8 cellular contexts compared by ENCODE assay signal in genomic region chrX:30889147-30890125, GRCh38. TPM values are rescaled to one million over a fixed set of nuclear protein-coding genes. Genes with fewer than 3 reads are reported as not detected.
DNase-seq lines count a peak whose midpoint lies in the region; ATAC-seq lines count a peak whose summit lies in the region.

TAB3 (minus strand) TSS chrX:30889254; CDS start chrX:30859588, 29,666 bp downstream.

- H4K8ac ChIP-seq in mesenchymal stem cell (ENCODE audit: low read length), result peak within 1 kb of the TSS; percentile 75

- H3K23ac ChIP-seq in mesenchymal stem cell (ENCODE audit: low read length in 2 of 2), result no peak within 1 kb of the TSS

- H3K4me1 ChIP-seq in NT2/D1 (ENCODE audit: insufficient read depth, insufficient read length), result no peaks in the 10 kb centered on the region
- H3K4me1 ChIP-seq in endocrine pancreas (ENCODE audit: control insufficient read depth, insufficient read depth, low read length), result no peaks in the 10 kb centered on the region
- no peaks in the 10 kb centered on the region for H3K4me1 ChIP-seq in mesenchymal stem cell (ENCODE audit: control insufficient read depth, insufficient read depth, low read depth, low read length)

- H3K4me2 ChIP-seq in mesenchymal stem cell (ENCODE audit: low read length, poor library complexity, severe bottlenecking), result peak within 1 kb of the TSS; percentile 49

- H3K27ac Mint-ChIP-seq in activated CD8-positive, alpha-beta memory T cell treated with anti-CD3 and anti-CD28 coated beads, Interleukin-2, amount 10 ng/mL, durations not matched to agents 7 days and 5 days, result peak within 1 kb of the TSS; percentile 97

- no peak within 1 kb of the TSS for H3K14ac ChIP-seq in mesenchymal stem cell (ENCODE audit: low read length in 2 of 2)

- H3K18ac ChIP-seq in mesenchymal stem cell (ENCODE audit: low read depth in 1 of 2, low read length in 2 of 2), result peak within 1 kb of the TSS; percentile 82 to 83

- peak within 1 kb of the TSS; percentile 85 for H3K9ac ChIP-seq in NT2/D1 (ENCODE audit: insufficient read length, low read depth)
- H3K9ac ChIP-seq in endocrine pancreas (ENCODE audit: control insufficient read depth, insufficient read depth, low read length), result peak within 1 kb of the TSS; percentile 84
- peak within 1 kb of the TSS; percentile 85 for H3K9ac ChIP-seq in mesenchymal stem cell (ENCODE audit: low read length)

- no peaks in the 10 kb centered on the region for H3K9me3 Mint-ChIP-seq in activated CD8-positive, alpha-beta memory T cell treated with anti-CD3 and anti-CD28 coated beads, Interleukin-2, amount 10 ng/mL, durations not matched to agents 7 days and 5 days (ENCODE audit: low read depth)

- no peak within 1 kb of the TSS for H2BK15ac ChIP-seq in mesenchymal stem cell (ENCODE audit: low read depth, poor library complexity, severe bottlenecking)

- H2BK12ac ChIP-seq in mesenchymal stem cell (ENCODE audit: low read length in 2 of 2), result no peak within 1 kb of the TSS

- H3K9me3 ChIP-seq in NT2/D1 (ENCODE audit: insufficient read depth, low read length), result no peaks in the 10 kb centered on the region
- no peaks in the 10 kb centered on the region for H3K9me3 ChIP-seq in endocrine pancreas (ENCODE audit: control insufficient read depth, low read length)
- no peaks in the 10 kb centered on the region for H3K9me3 ChIP-seq in mesenchymal stem cell (ENCODE audit: control insufficient read depth, low read length)

- no peak within 1 kb of the TSS for H4K91ac ChIP-seq in mesenchymal stem cell (ENCODE audit: low read length)

- no peak within 1 kb of the TSS for H3K4ac ChIP-seq in mesenchymal stem cell (ENCODE audit: low read depth in 1 of 2, low read length in 2 of 2)

- peaks cover 5% of the 10 kb centered on the region for H3K36me3 Mint-ChIP-seq in activated CD8-positive, alpha-beta memory T cell treated with anti-CD3 and anti-CD28 coated beads, Interleukin-2, amount 10 ng/mL, durations not matched to agents 7 days and 5 days

- H3K4me3 Mint-ChIP-seq in activated CD8-positive, alpha-beta memory T cell treated with anti-CD3 and anti-CD28 coated beads, Interleukin-2, amount 10 ng/mL, durations not matched to agents 7 days and 5 days, result peak within 1 kb of the TSS; percentile 86

- H3K4me1 Mint-ChIP-seq in activated CD8-positive, alpha-beta memory T cell treated with anti-CD3 and anti-CD28 coated beads, Interleukin-2, amount 10 ng/mL, durations not matched to agents 7 days and 5 days, result peaks cover 38% of the 10 kb centered on the region

- H2BK5ac ChIP-seq in mesenchymal stem cell (ENCODE audit: low read depth, low read length, poor library complexity, severe bottlenecking), result no peak within 1 kb of the TSS

- CTCF ChIA-PET in activated CD8-positive, alpha-beta memory T cell treated with anti-CD3 and anti-CD28 coated beads, Interleukin-2, amount 10 ng/mL, durations not matched to agents 7 days and 5 days (lab: Charles Lee), result interaction anchor here (0.8 to 1.5 kb wide), 2 partner anchors 11 to 148 kb away, joined by 3 to 4 read pairs; no protein-coding TSS in a partner anchor

- DNase-seq in COR-L47 (lab: John Stamatoyannopoulos, UW) (peak; percentile 97), HUDEP-2 (lab: John Stamatoyannopoulos, UW; ENCODE audit: unreplicated experiment in 76 of 76) (peak; percentile 3 to 95 (median 85)), NT2/D1 (ENCODE audit: low read depth, low spot score) (peak; percentile 93), mesenchymal stem cell (peak; percentile 96)
- DNase-seq in activated CD8-positive, alpha-beta memory T cell treated with anti-CD3 and anti-CD28 coated beads, Interleukin-2, amount 10 ng/mL, durations not matched to agents 7 days and 5 days, result peak; percentile 96
- DNase-seq in stimulated activated CD8-positive, alpha-beta memory T cell treated with anti-CD3 and anti-CD28 coated beads, Interleukin-12 subunit alpha, Interleukin-12 subunit beta, amount 100 ng/mL, for 4 hours (ENCODE audit: low read depth), result peak; percentile 80

- H3K79me1 ChIP-seq in mesenchymal stem cell (replicated peaks; ENCODE audit: low read length, poor library complexity, severe bottlenecking), result no peaks in the 10 kb centered on the region

- H2AK5ac ChIP-seq in mesenchymal stem cell (ENCODE audit: low read length, severe bottlenecking), result no peak within 1 kb of the TSS

- ATAC-seq in GM21381 (IDR thresholded peaks at IDR 0.05; ENCODE audit: unreplicated experiment), result peak; percentile 93
- peak; percentile 93 for ATAC-seq in activated CD8-positive, alpha-beta memory T cell treated with anti-CD3 and anti-CD28 coated beads, Interleukin-2, amount 10 ng/mL, durations not matched to agents 7 days and 5 days

- peak within 1 kb of the TSS; percentile 82 for H2AFZ ChIP-seq in mesenchymal stem cell (ENCODE audit: low read depth, low read length)

- WGBS in mesenchymal stem cell, result 1% methylated on average over 34 of the region's 62 CpGs

- H3K27ac ChIP-seq in mesenchymal stem cell (ENCODE audit: low read length, poor library complexity, severe bottlenecking), result peak within 1 kb of the TSS; percentile 57

- H3K27me3 ChIP-seq in NT2/D1 (ENCODE audit: insufficient read depth, insufficient read length) (no peaks in the 10 kb centered on the region), endocrine pancreas (ENCODE audit: control insufficient read depth, insufficient read depth, low read length) (no peaks in the 10 kb centered on the region), mesenchymal stem cell (ENCODE audit: control insufficient read depth in 1 of 2, insufficient read depth in 1 of 2, low read length in 2 of 2) (peaks cover 0 to 12% of the 10 kb centered on the region in 2 experiments)

- no peak within 1 kb of the TSS for H2BK120ac ChIP-seq in mesenchymal stem cell (ENCODE audit: low read depth, low read length)

- peak within 1 kb of the TSS; percentile 84 for H3K4me3 ChIP-seq in NT2/D1 (ENCODE audit: insufficient read length, low read depth)
- H3K4me3 ChIP-seq in endocrine pancreas (ENCODE audit: control insufficient read depth, insufficient read depth, low read length), result peak within 1 kb of the TSS; percentile 94
- H3K4me3 ChIP-seq in mesenchymal stem cell (ENCODE audit: insufficient read depth in 1 of 2, low read depth in 1 of 2, low read length in 2 of 2), result peak within 1 kb of the TSS; percentile 81 to 86

- H3K27me3 Mint-ChIP-seq in activated CD8-positive, alpha-beta memory T cell treated with anti-CD3 and anti-CD28 coated beads, Interleukin-2, amount 10 ng/mL, durations not matched to agents 7 days and 5 days, result no peaks in the 10 kb centered on the region

- peaks cover 13% of the 10 kb centered on the region for H3K36me3 ChIP-seq in NT2/D1 (ENCODE audit: insufficient read depth, insufficient read length, low read length)
- no peaks in the 10 kb centered on the region for H3K36me3 ChIP-seq in endocrine pancreas (ENCODE audit: control insufficient read depth, insufficient read depth, low read length)
- H3K36me3 ChIP-seq in mesenchymal stem cell (ENCODE audit: control insufficient read depth in 1 of 2, insufficient read depth in 2 of 2, low read depth in 1 of 2, low read length in 2 of 2), result no peaks in the 10 kb centered on the region

RNA-seq across cellular contexts. Expression of gene TAB3, which starts in this region (rescaled TPM):
- total RNA-seq in activated CD8-positive, alpha-beta memory T cell treated with anti-CD3 and anti-CD28 coated beads, Interleukin-2, amount 10 ng/mL, durations not matched to agents 7 days and 5 days, result 10 to 100 TPM; 16.1 to 21.7 TPM
- polyA plus RNA-seq in mesenchymal stem cell (2013, experiment 1 of 2), result 9.9 TPM
- 9.2 TPM for polyA plus RNA-seq in mesenchymal stem cell (2013, experiment 2 of 2)

Comparison
In these comparisons a context has a peak if more than half of its experiments do, and no peak if none do; other contexts are left out.
1. Peak in every context shown above with its lines: DNase-seq, ATAC-seq, H3K4me3 ChIP-seq and H3K27ac ChIP-seq.